ENCODE assay signal across 1 cellular context in genomic region chr15:95447486-95447885, GRCh38.
TF ChIP-seq lines count a peak whose summit lies in the region.

No MANE protein-coding gene starts in this region.

TF ChIP-seq in HepG2, 621 proteins besides CTCF, POLR2A, EP300 and RAD21 (continued from another document):
- TF ChIP-seq AKNA (CRISPR knock-in tag; IDR thresholded peaks at IDR 0.05; ENCODE audit: borderline replicate concordance), result no peak
- no peak for TF ChIP-seq POLR2AphosphoS5 (IDR thresholded peaks at IDR 0.05; ENCODE audit: low read depth, low read length)
- TF ChIP-seq CBX5 (CRISPR knock-in tag; IDR thresholded peaks at IDR 0.05; ENCODE audit: borderline replicate concordance), result no peak
